In genomic region chr17:45306094-45306493, GRCh38 we compare ENCODE assay signal across 11 cellular contexts. TPM values are rescaled to one million over a fixed set of nuclear protein-coding genes. Genes with fewer than 3 reads are reported as not detected.
DNase-seq lines count a peak whose midpoint lies in the region; ATAC-seq and TF ChIP-seq lines count a peak whose summit lies in the region.
"Had no signal": no experiment of that assay in that cellular context is flagged by ENCODE, and none has a peak within 500 bp of the region (broad histone marks: within the 10 kb centered on the region; RNA-seq: fewer than 3 reads in every experiment).

No MANE protein-coding gene starts in this region.

- H3K4me3 ChIP-seq in right cardiac atrium (ENCODE audit: low read length) (no peak overlapping the region), adrenal gland (no peak overlapping the region), vagina (no peak overlapping the region)
- H3K4me3 ChIP-seq in naive thymus-derived CD4-positive, alpha-beta T cell (ENCODE audit: low read length): no peak overlapping the region
- H3K4me3 ChIP-seq: mucosa of descending colon had no signal

- H3K9me3 ChIP-seq in right cardiac atrium (ENCODE audit: control insufficient read depth, low read length) (no peaks in the 10 kb centered on the region), adrenal gland (replicated peaks in 1 of 3) (no peaks in the 10 kb centered on the region), vagina (no peaks in the 10 kb centered on the region)
- no peaks in the 10 kb centered on the region for H3K9me3 ChIP-seq in naive thymus-derived CD4-positive, alpha-beta T cell (ENCODE audit: control insufficient read depth in 2 of 3, low read length in 3 of 3)
- H3K9me3 ChIP-seq: mucosa of descending colon had no signal

- intact Hi-C loops in right cardiac atrium (cut with DNase I) (no loop called here), cardiac septum (cut with DNase I) (no loop called here), adrenal gland (cut with DNase I) (no loop called here), vagina (cut with DNase I) (no loop called here)
- intact Hi-C loops in naive thymus-derived CD4-positive, alpha-beta T cell (cut with micrococcal nuclease): no loop called here

- no peaks in the 10 kb centered on the region for H3K27me3 Mint-ChIP-seq in naive thymus-derived CD4-positive, alpha-beta T cell

- H3K36me3 ChIP-seq in adrenal gland (replicated peaks in 1 of 2) (no peaks in the 10 kb centered on the region), vagina (no peaks in the 10 kb centered on the region)
- H3K36me3 ChIP-seq in naive thymus-derived CD4-positive, alpha-beta T cell (ENCODE audit: control insufficient read depth in 2 of 3, insufficient read depth in 3 of 3, low read length in 3 of 3): peaks cover 0 to 12% (median 0%) of the 10 kb centered on the region in 3 experiments

- TF ChIP-seq POLR2A in adrenal gland (IDR thresholded peaks at IDR 0.05) (no peak), vagina (IDR thresholded peaks at IDR 0.05) (no peak)

- WGBS in right cardiac atrium: 63% methylated on average over 4 of the region's 4 CpGs
- 36 to 54% (median 46%) methylated on average over 4 of the region's 4 CpGs for WGBS in adrenal gland, 4 donors

- CTCF ChIA-PET in naive thymus-derived CD4-positive, alpha-beta T cell (lab: Charles Lee): interaction anchor here (1.0 to 3.1 kb wide), 3 partner anchors 13 to 79 kb away, joined by 3 to 15 read pairs (median 3); no protein-coding TSS in a partner anchor

- POLR2A ChIA-PET in naive thymus-derived CD4-positive, alpha-beta T cell (lab: Charles Lee): interaction anchor here (0.8 to 1.3 kb wide), 4 partner anchors 11 to 75 kb away, joined by 3 to 4 read pairs (median 4); partner anchors contain the start of gene MAP3K14

- peaks cover 47 to 84% (median 74%) of the 10 kb centered on the region in 7 donors for H3K4me1 Mint-ChIP-seq in naive thymus-derived CD4-positive, alpha-beta T cell

- peak overlapping the region in 6 of 9 donors; percentile 12 to 77 (median 41) for H3K27ac Mint-ChIP-seq in naive thymus-derived CD4-positive, alpha-beta T cell

- DNase-seq in right cardiac atrium (no peak), cardiac septum (ENCODE audit: low spot score) (no peak), adrenal gland (no peak), vagina (ENCODE audit: extremely low spot score in 2 of 2) (no peak), HCEC 1CT (no peak), DMS153 treated with DMSO at 0.1 percent for 48 hours (lab: John Stamatoyannopoulos, UW; ENCODE audit: unreplicated experiment) (no peak)
- no peak for DNase-seq in naive thymus-derived CD4-positive, alpha-beta T cell
- DNase-seq: activated gamma-delta T cell treated with Interleukin-2 at 50 U/mL for 16 hours; stimulated activated naive CD8-positive, alpha-beta T cell treated with anti-CD3 and anti-CD28 coated beads, Interleukin-15, Interleukin-2, amounts not matched to agents 100 U/mL and 50 U/mL, for 24 hours had no signal

- ATAC-seq in right cardiac atrium (no peak), HG02885 (IDR thresholded peaks at IDR 0.05; ENCODE audit: poor library complexity, unreplicated experiment) (no peak)
- no peak for ATAC-seq in naive thymus-derived CD4-positive, alpha-beta T cell
- ATAC-seq: mucosa of descending colon; stimulated activated naive CD8-positive, alpha-beta T cell treated with anti-CD3 and anti-CD28 coated beads, Interleukin-15, Interleukin-2, amounts not matched to agents 100 U/mL and 50 U/mL, for 24 hours had no signal

- H3K4me1 ChIP-seq in right cardiac atrium (ENCODE audit: control insufficient read depth, insufficient read depth, low read length): peaks cover 29% of the 10 kb centered on the region
- H3K4me1 ChIP-seq in adrenal gland (replicated peaks in 1 of 2): peaks cover 50 to 69% of the 10 kb centered on the region in 2 donors
- H3K4me1 ChIP-seq in naive thymus-derived CD4-positive, alpha-beta T cell (ENCODE audit: control insufficient read depth in 2 of 2, insufficient read depth in 2 of 2, low read length in 2 of 2): peaks cover 23 to 44% of the 10 kb centered on the region in 2 donors
- H3K4me1 ChIP-seq in vagina: peaks cover 82% of the 10 kb centered on the region

- peaks cover 0 to 36% (median 13%) of the 10 kb centered on the region in 5 donors for H3K36me3 Mint-ChIP-seq in naive thymus-derived CD4-positive, alpha-beta T cell

- H3K27ac ChIP-seq in right cardiac atrium (ENCODE audit: low read length): peak overlapping the region; percentile 54
- peak overlapping the region in 3 of 5 donors; percentile 16 to 89 (median 40) for H3K27ac ChIP-seq in adrenal gland
- no peak overlapping the region for H3K27ac ChIP-seq in naive thymus-derived CD4-positive, alpha-beta T cell (ENCODE audit: low read depth, low read length)
- peak overlapping the region; percentile 92 for H3K27ac ChIP-seq in vagina

- H3K4me3 Mint-ChIP-seq in naive thymus-derived CD4-positive, alpha-beta T cell: peak overlapping the region in 1 of 10 donors; percentile 13

- H3K27me3 ChIP-seq in right cardiac atrium (ENCODE audit: control insufficient read depth, insufficient read depth): no peaks in the 10 kb centered on the region
- no peaks in the 10 kb centered on the region for H3K27me3 ChIP-seq in adrenal gland
- H3K27me3 ChIP-seq in naive thymus-derived CD4-positive, alpha-beta T cell (ENCODE audit: control insufficient read depth in 2 of 2, insufficient read depth in 2 of 2, low read length in 2 of 2): no peaks in the 10 kb centered on the region
- H3K27me3 ChIP-seq in vagina: no peaks in the 10 kb centered on the region

- TF ChIP-seq CTCF in adrenal gland (IDR thresholded peaks at IDR 0.05) (no peak), vagina (IDR thresholded peaks at IDR 0.05) (no peak)

- no peaks in the 10 kb centered on the region for H3K9me3 Mint-ChIP-seq in naive thymus-derived CD4-positive, alpha-beta T cell

RNA-seq across cellular contexts. Expression of gene MAP3K14, which starts 10.7 kb away (rescaled TPM):
- total RNA-seq in right cardiac atrium (10 to 100 TPM; 12.2 to 17.1 (median 15.1) TPM), cardiac septum (14.6 TPM), adrenal gland (1 to 10 TPM; 2.4 to 9.7 (median 7.2) TPM), vagina (9.8 TPM)
- polyA plus RNA-seq in right cardiac atrium (10.8 TPM), adrenal gland (10 to 100 TPM in 1 of 3 donors, 1 to 10 TPM in 2; 2.9 to 14.7 (median 7.7) TPM)
- 10 to 100 TPM; 31.3 to 39.8 (median 34.1) TPM for total RNA-seq in naive thymus-derived CD4-positive, alpha-beta T cell
- polyA plus RNA-seq in naive thymus-derived CD4-positive, alpha-beta T cell: 10 to 100 TPM in 1 of 2 donors, 1 to 10 TPM in 1; 2.4 to 10.6 TPM

RNA-seq across cellular contexts. Expression of gene SPATA32, which starts 44.2 kb away (rescaled TPM):
- total RNA-seq in right cardiac atrium (not detected), cardiac septum (not detected), adrenal gland (under 1 TPM in 1 of 8 donors, not detected in 7; 0.11 TPM), vagina (not detected)
- polyA plus RNA-seq in right cardiac atrium (not detected), adrenal gland (not detected)
- 1 to 10 TPM in 1 of 5 experiments, under 1 TPM in 3, not detected in 1; 0.12 to 1.1 (median 0.58) TPM for total RNA-seq in naive thymus-derived CD4-positive, alpha-beta T cell
- polyA plus RNA-seq in naive thymus-derived CD4-positive, alpha-beta T cell: under 1 TPM; 0.31 to 0.59 TPM
